ENCODE assay signal across 11 cellular contexts in the genomic region with DNA sequence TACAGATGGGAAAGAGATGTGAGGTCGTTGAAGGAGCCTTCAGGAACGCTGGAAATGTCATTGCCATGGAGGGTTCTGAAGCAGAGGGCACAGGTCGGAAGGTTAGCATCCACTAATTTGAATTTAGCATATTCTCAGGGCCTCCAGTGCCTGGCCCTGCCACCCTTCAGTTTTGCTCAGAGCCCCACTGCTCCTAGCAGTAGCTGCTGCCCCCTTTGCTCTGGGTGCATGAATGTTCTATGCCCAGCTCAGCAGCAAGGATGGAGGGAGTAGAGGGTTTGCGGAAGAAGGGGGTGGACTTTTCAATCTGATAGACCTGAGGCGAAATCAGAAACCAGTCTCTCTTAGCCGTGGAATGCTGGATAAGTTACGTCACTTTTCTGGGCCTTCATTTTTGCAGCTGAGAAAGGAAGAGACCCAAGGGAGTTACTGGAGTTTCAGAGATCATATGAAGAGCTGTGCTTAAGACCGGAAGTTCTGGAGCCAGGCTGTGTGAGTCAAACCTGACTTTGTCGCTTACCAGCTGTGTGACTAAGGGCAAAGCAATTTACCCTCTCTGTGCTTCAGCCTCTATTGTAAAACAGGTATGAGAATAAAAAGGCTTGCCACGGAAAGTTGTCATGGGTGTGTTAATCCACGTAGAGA.
DNase-seq lines count a peak whose midpoint lies in the region; ATAC-seq, FAIRE-seq and TF ChIP-seq lines count a peak whose summit lies in the region.
"Had no signal": no experiment of that assay in that cellular context is flagged by ENCODE, and none has a peak within 500 bp of the region (broad histone marks: within the 10 kb centered on the region; RNA-seq: fewer than 3 reads in every experiment).

No MANE protein-coding gene starts in this region.

- TF ChIP-seq POLR2A in sigmoid colon (IDR thresholded peaks at IDR 0.05): no peak

- H3K36me3 ChIP-seq in fibroblast of lung (ENCODE audit: control insufficient read depth, insufficient read depth, low read length): no peaks in the 10 kb centered on the region
- peaks cover 0 to 18% (median 0%) of the 10 kb centered on the region in 4 donors for H3K36me3 ChIP-seq in sigmoid colon

- H2AFZ ChIP-seq in fibroblast of lung (ENCODE audit: low read length): no peak overlapping the region

- DNase-seq in RCC 7860 (ENCODE audit: low spot score) (peak; percentile 98), fibroblast of lung (ENCODE audit: low read depth in 2 of 2) (peak; percentile 77 to 99), renal cortical epithelial cell (ENCODE audit: low read depth) (peak; percentile 86), NCI-H128 (lab: John Stamatoyannopoulos, UW; ENCODE audit: unreplicated experiment) (no peak), sigmoid colon (no peak), NK-92 (lab: John Stamatoyannopoulos, UW; ENCODE audit: unreplicated experiment) (no peak)
- no peak for DNase-seq in stimulated activated CD8-positive, alpha-beta memory T cell treated with anti-CD3 and anti-CD28 coated beads, Interleukin-4, amount 100 ng/mL, for 48 hours
- DNase-seq: foreskin melanocyte, small intestine had no signal

- intact Hi-C loops in sigmoid colon (cut with DNase I): no loop called here

- ATAC-seq in GM18867 (IDR thresholded peaks at IDR 0.05; ENCODE audit: unreplicated experiment): peak; percentile 49

- H3K27me3 ChIP-seq in fibroblast of lung (ENCODE audit: control insufficient read depth, insufficient read depth, low read length) (no peaks in the 10 kb centered on the region), sigmoid colon (no peaks in the 10 kb centered on the region)

- no peak for TF ChIP-seq CTCF in fibroblast of lung (conservative IDR thresholded peaks at IDR 0.05 in 1 of 2, IDR thresholded peaks at IDR 0.05 in 1 of 2; ENCODE audit: low read depth in 1 of 2, low read length in 2 of 2)
- TF ChIP-seq CTCF in sigmoid colon (IDR thresholded peaks at IDR 0.05): no peak

- peak; percentile 94 for FAIRE-seq in RCC 7860 (lab: Jason Lieb, UNC)
- FAIRE-seq: GM18507, small intestine had no signal

- no peak overlapping the region for H3K9ac ChIP-seq in fibroblast of lung (ENCODE audit: insufficient read depth, low read length)

- H3K4me3 ChIP-seq in fibroblast of lung (replicated peaks in 1 of 4; ENCODE audit: control extremely low read depth in 1 of 4, insufficient read depth in 1 of 4, low read depth in 3 of 4, low read length in 4 of 4): no peak overlapping the region
- H3K4me3 ChIP-seq in sigmoid colon: no peak overlapping the region

- H4K20me1 ChIP-seq in fibroblast of lung (ENCODE audit: control insufficient read depth, extremely low read depth, insufficient read depth, low read length): no peaks in the 10 kb centered on the region

- H3K27ac ChIP-seq in fibroblast of lung (ENCODE audit: insufficient read depth, low read length) (no peak overlapping the region), sigmoid colon (no peak overlapping the region)

- H3K4me1 ChIP-seq in fibroblast of lung (ENCODE audit: control insufficient read depth, extremely low read depth, insufficient read depth, low read length): peaks cover 3% of the 10 kb centered on the region
- no peaks in the 10 kb centered on the region for H3K4me1 ChIP-seq in sigmoid colon

- H3K4me2 ChIP-seq in fibroblast of lung (ENCODE audit: extremely low read depth, insufficient read depth, low read length): no peak overlapping the region

- no peaks in the 10 kb centered on the region for H3K9me3 ChIP-seq in fibroblast of lung (ENCODE audit: control insufficient read depth, insufficient read depth, low read depth, low read length)
- H3K9me3 ChIP-seq in sigmoid colon: no peaks in the 10 kb centered on the region

- no peak for TF ChIP-seq EP300 in sigmoid colon (IDR thresholded peaks at IDR 0.05)

- WGBS in sigmoid colon, 2 donors: 84 to 87% methylated on average over 11 of the region's 11 CpGs

- H3K79me2 ChIP-seq in fibroblast of lung (ENCODE audit: control insufficient read depth, insufficient read depth, low read length): no peaks in the 10 kb centered on the region

Comparison
In these comparisons a context has a peak if more than half of its experiments do, and no peak if none do; other contexts are left out.
1. DNase-seq: peak in RCC 7860 (single experiment), fibroblast of lung (2 of 2) and renal cortical epithelial cell (single experiment); none in NCI-H128 (single experiment), sigmoid colon (single experiment), stimulated activated CD8-positive, alpha-beta memory T cell treated with anti-CD3 and anti-CD28 coated beads, Interleukin-4, amount 100 ng/mL, for 48 hours (single experiment) and NK-92 (single experiment).